Comparison of ENCODE assay signal across 21 cellular contexts in the genomic region with DNA sequence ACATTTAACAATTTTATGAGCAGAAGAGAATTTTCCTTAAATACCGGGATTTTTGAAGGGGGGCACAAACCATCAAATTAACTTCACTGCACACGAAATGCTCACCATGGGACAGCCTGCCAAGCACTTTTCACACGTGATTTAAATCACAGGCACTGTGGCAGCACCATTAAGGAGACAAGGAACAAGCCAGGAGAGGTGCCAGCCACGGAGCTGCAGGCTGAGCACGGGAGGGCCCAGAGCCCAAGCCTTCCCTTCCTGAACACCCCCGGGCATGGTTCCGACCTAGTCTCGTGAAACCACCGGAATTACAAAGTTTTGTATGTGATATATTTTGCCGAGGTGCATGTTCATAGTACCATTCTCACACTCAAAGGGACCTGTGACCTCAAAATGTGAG.
"Had no signal": no experiment of that assay in that cellular context is flagged by ENCODE, and none has a peak within 500 bp of the region (broad histone marks: within the 10 kb centered on the region; RNA-seq: fewer than 3 reads in every experiment).

No MANE protein-coding gene starts in this region.

- H3K27me3 ChIP-seq: breast epithelium, Peyer's patch had no signal

- H3K4me3 Mint-ChIP-seq: activated CD4-positive, alpha-beta memory T cell treated with anti-CD3 and anti-CD28 coated beads for 36 hours; activated CD4-positive, alpha-beta T cell treated with anti-CD3 and anti-CD28 coated beads, Interleukin-2, amount 10 ng/mL, durations not matched to agents 7 days and 5 days; activated naive CD4-positive, alpha-beta T cell treated with anti-CD3 and anti-CD28 coated beads, Interleukin-2, amount 50 U/mL, for 24 hours; activated T-cell treated with anti-CD3 and anti-CD28 coated beads, Interleukin-2, amount 50 U/mL, for 72 hours; IgD-negative memory B cell had no signal

- H3K9me3 Mint-ChIP-seq: activated CD4-positive, alpha-beta memory T cell treated with anti-CD3 and anti-CD28 coated beads for 36 hours; activated CD4-positive, alpha-beta T cell treated with anti-CD3 and anti-CD28 coated beads, Interleukin-2, amount 10 ng/mL, durations not matched to agents 7 days and 5 days; activated naive CD4-positive, alpha-beta T cell treated with anti-CD3 and anti-CD28 coated beads, Interleukin-2, amount 50 U/mL, for 24 hours; activated T-cell treated with anti-CD3 and anti-CD28 coated beads, Interleukin-2, amount 50 U/mL, for 72 hours; IgD-negative memory B cell had no signal

- H3K27ac Mint-ChIP-seq: activated CD4-positive, alpha-beta memory T cell treated with anti-CD3 and anti-CD28 coated beads for 36 hours; activated CD4-positive, alpha-beta T cell treated with anti-CD3 and anti-CD28 coated beads, Interleukin-2, amount 10 ng/mL, durations not matched to agents 7 days and 5 days; activated naive CD4-positive, alpha-beta T cell treated with anti-CD3 and anti-CD28 coated beads, Interleukin-2, amount 50 U/mL, for 24 hours; IgD-negative memory B cell had no signal

- H3K4me1 Mint-ChIP-seq: activated CD4-positive, alpha-beta T cell treated with anti-CD3 and anti-CD28 coated beads, Interleukin-2, amount 10 ng/mL, durations not matched to agents 7 days and 5 days; activated naive CD4-positive, alpha-beta T cell treated with anti-CD3 and anti-CD28 coated beads, Interleukin-2, amount 50 U/mL, for 24 hours had no signal

- H3K27me3 Mint-ChIP-seq: activated CD4-positive, alpha-beta memory T cell treated with anti-CD3 and anti-CD28 coated beads for 36 hours; activated CD4-positive, alpha-beta T cell treated with anti-CD3 and anti-CD28 coated beads, Interleukin-2, amount 10 ng/mL, durations not matched to agents 7 days and 5 days; activated naive CD4-positive, alpha-beta T cell treated with anti-CD3 and anti-CD28 coated beads, Interleukin-2, amount 50 U/mL, for 24 hours; IgD-negative memory B cell had no signal

- ATAC-seq: activated T-cell treated with anti-CD3 and anti-CD28 coated beads, Interleukin-2, amount 50 U/mL, for 72 hours had no signal

- H3K9ac ChIP-seq: KMS-11 had no signal

- DNase-seq: activated CD4-positive, alpha-beta memory T cell treated with anti-CD3 and anti-CD28 coated beads for 36 hours; activated CD4-positive, alpha-beta T cell treated with anti-CD3 and anti-CD28 coated beads, Interleukin-2, amount 10 ng/mL, durations not matched to agents 7 days and 5 days; activated CD4-positive, CD25-positive, alpha-beta regulatory T cell; activated T-cell treated with anti-CD3 and anti-CD28 coated beads, Interleukin-2, amount 50 U/mL, for 72 hours; aorta; NCI-H1092; NCI-H1417 treated with DMSO at 0.1 percent for 48 hours; NCI-H1694; NCI-H2029; NCI-H2107; NCI-H446; NCI-H524; Peyer's patch; SHP77 treated with DMSO at 0.1 percent for 48 hours; T-helper 2 cell had no signal

- H3K27ac ChIP-seq: breast epithelium, KMS-11, Peyer's patch, RWPE1, VCaP had no signal

- H3K4me1 ChIP-seq: breast epithelium, Peyer's patch had no signal

- H3K9me3 ChIP-seq: breast epithelium, Peyer's patch had no signal

- H3K4me3 ChIP-seq: breast epithelium, Peyer's patch had no signal
